ENCODE assay signal across 1 cellular context in the genomic region with DNA sequence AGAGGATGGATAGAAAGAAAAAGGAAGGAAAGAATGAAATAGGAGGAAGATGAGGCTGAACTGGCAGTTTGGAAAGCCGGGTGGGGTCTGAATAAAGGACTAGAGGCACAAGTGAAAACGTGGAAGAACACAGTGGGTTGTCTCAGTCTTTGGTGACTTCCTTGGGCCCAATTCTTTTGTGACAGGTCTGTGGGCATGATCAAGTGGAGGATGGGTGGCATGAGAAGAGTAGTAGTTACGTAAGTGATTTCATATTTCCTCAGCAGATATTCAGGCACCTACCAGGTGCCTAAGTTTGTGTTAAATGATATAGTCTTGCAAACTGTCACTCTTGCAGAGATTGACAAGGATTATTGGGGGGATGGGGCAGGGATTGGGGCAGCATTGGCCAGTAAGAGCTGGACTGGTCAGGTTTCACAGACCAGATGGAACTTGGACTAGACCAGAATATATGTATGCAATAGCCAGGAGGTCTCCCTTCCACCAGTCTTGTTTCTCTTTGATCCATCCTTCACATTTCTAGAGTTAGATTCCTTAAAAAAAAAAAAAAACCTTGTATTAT.
TF ChIP-seq lines count a peak whose summit lies in the region.

No MANE protein-coding gene starts in this region.

TF ChIP-seq in K562, 482 proteins besides CTCF, POLR2A, EP300 and RAD21 (continued from another document):
- TF ChIP-seq, protein P1, sequence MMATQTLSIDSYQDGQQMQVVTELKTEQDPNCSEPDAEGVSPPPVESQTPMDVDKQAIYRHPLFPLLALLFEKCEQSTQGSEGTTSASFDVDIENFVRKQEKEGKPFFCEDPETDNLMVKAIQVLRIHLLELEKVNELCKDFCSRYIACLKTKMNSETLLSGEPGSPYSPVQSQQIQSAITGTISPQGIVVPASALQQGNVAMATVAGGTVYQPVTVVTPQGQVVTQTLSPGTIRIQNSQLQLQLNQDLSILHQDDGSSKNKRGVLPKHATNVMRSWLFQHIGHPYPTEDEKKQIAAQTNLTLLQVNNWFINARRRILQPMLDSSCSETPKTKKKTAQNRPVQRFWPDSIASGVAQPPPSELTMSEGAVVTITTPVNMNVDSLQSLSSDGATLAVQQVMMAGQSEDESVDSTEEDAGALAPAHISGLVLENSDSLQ (IDR thresholded peaks at IDR 0.05), result peak; percentile 61
- TF ChIP-seq STAT5B (CRISPR knock-in tag; IDR thresholded peaks at IDR 0.05), result no peak
